26 cellular contexts compared by ENCODE assay signal in the genomic region with DNA sequence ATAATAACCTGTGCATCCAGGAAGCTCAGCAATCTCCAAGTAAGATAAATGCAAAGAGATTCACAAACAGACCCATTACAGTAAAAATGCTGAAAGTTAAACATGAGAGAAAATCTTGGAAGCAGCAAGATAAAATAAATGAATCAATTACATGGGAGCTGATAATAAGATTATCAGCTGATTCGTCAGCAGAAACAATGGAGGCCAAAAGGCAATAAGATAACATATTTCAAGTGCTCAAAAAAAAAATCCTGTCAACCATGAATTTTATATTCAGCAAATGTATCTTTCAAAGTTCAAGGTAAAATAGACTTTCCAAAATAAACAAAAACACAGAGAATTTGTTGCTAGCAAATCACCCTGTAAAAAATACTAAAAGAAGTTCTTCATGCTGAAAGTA.
"Had no signal": no experiment of that assay in that cellular context is flagged by ENCODE, and none has a peak within 500 bp of the region (broad histone marks: within the 10 kb centered on the region; RNA-seq: fewer than 3 reads in every experiment).

No MANE protein-coding gene starts in this region.

- H3K4me3 Mint-ChIP-seq: immature natural killer cell; naive thymus-derived CD8-positive, alpha-beta T cell; nephron; neural crest cell; stimulated activated effector memory CD8-positive, alpha-beta T cell treated with anti-CD3 and anti-CD28 coated beads, Interleukin-12 subunit alpha, Interleukin-12 subunit beta, amount 100 ng/mL, for 72 hours; stimulated activated naive CD8-positive, alpha-beta T cell treated with anti-CD3 and anti-CD28 coated beads, Interleukin-15, Interleukin-2, amounts not matched to agents 100 ng/mL and 50 ng/mL, for 24 hours had no signal

- H3K36me3 Mint-ChIP-seq: stimulated activated effector memory CD8-positive, alpha-beta T cell treated with anti-CD3 and anti-CD28 coated beads, Interleukin-12 subunit alpha, Interleukin-12 subunit beta, amount 100 ng/mL, for 72 hours had no signal

- H3K27ac Mint-ChIP-seq: immature natural killer cell; naive thymus-derived CD8-positive, alpha-beta T cell; nephron; stimulated activated effector memory CD8-positive, alpha-beta T cell treated with anti-CD3 and anti-CD28 coated beads, Interleukin-12 subunit alpha, Interleukin-12 subunit beta, amount 100 ng/mL, for 72 hours; stimulated activated naive CD8-positive, alpha-beta T cell treated with anti-CD3 and anti-CD28 coated beads, Interleukin-15, Interleukin-2, amounts not matched to agents 100 ng/mL and 50 ng/mL, for 24 hours had no signal

- ATAC-seq: left colon; left lung; lower lobe of right lung; naive thymus-derived CD8-positive, alpha-beta T cell; pancreas; right cardiac atrium; stimulated activated effector memory CD8-positive, alpha-beta T cell treated with anti-CD3 and anti-CD28 coated beads, Interleukin-12 subunit alpha, Interleukin-12 subunit beta, amount 100 ng/mL, for 72 hours; upper lobe of right lung had no signal

- H3K4me1 Mint-ChIP-seq: immature natural killer cell; naive thymus-derived CD8-positive, alpha-beta T cell; nephron; neural crest cell; stimulated activated effector memory CD8-positive, alpha-beta T cell treated with anti-CD3 and anti-CD28 coated beads, Interleukin-12 subunit alpha, Interleukin-12 subunit beta, amount 100 ng/mL, for 72 hours had no signal

- DNase-seq: hypothalamus; immature natural killer cell; kidney; left colon; left lung; lower lobe of right lung; mammary epithelial cell; mesenchymal stem cell; naive thymus-derived CD8-positive, alpha-beta T cell; nucleus accumbens; pancreas; posterior cingulate gyrus; retina; right cardiac atrium; sigmoid colon; small intestine; spleen; stimulated activated CD4-positive, alpha-beta T cell treated with anti-CD3 and anti-CD28 coated beads, Interleukin-4, amount 100 ng/mL, for 24 hours; stimulated activated naive CD4-positive, alpha-beta T cell; tibial artery; trophoblast cell; upper lobe of right lung had no signal
